Comparison of ENCODE assay signal across 31 cellular contexts in genomic region chr13:44384778-44385177, GRCh38. TPM values are rescaled to one million over a fixed set of nuclear protein-coding genes. Genes with fewer than 3 reads are reported as not detected.
"Had no signal": no experiment of that assay in that cellular context is flagged by ENCODE, and none has a peak within 500 bp of the region (broad histone marks: within the 10 kb centered on the region; RNA-seq: fewer than 3 reads in every experiment).

No MANE protein-coding gene starts in this region.

- H3K9me3 Mint-ChIP-seq: activated B cell treated with CpG ODN at 0.5 μM for 24 hours; activated CD8-positive, alpha-beta T cell treated with anti-CD3 and anti-CD28 coated beads for 36 hours; activated T-cell treated with anti-CD3 and anti-CD28 coated beads, Interleukin-2, amount 50 U/mL, for 4 hours; activated T-helper 17 cell treated with anti-CD3 and anti-CD28 coated beads, Interleukin-2, amount 50 U/mL, for 72 hours; central memory CD8-positive, alpha-beta T cell; dendritic cell treated with granulocyte-macrophage colony-stimulating factor and Interleukin-4, amounts not matched to agents 40 ng/mL and 50 ng/mL, for 4 days; T-helper 2 cell treated with Interferon-gamma antibody and Interleukin-4, amounts not matched to agents 5 μg/mL and 100 μg/mL, for 36 hours had no signal

- H3K27me3 Mint-ChIP-seq: activated B cell treated with CpG ODN at 0.5 μM for 24 hours; activated CD8-positive, alpha-beta T cell treated with anti-CD3 and anti-CD28 coated beads for 36 hours; activated naive CD8-positive, alpha-beta T cell; central memory CD8-positive, alpha-beta T cell had no signal

- H3K4me1 ChIP-seq: esophagus squamous epithelium, gastroesophageal sphincter had no signal

- H3K9me3 ChIP-seq: body of pancreas, esophagus squamous epithelium, gastroesophageal sphincter had no signal

- H3K4me3 Mint-ChIP-seq: activated B cell treated with CpG ODN at 0.5 μM for 24 hours; activated CD8-positive, alpha-beta T cell treated with anti-CD3 and anti-CD28 coated beads for 36 hours; activated naive CD8-positive, alpha-beta T cell; activated T-cell treated with anti-CD3 and anti-CD28 coated beads, Interleukin-2, amount 50 U/mL, for 4 hours; activated T-helper 17 cell treated with anti-CD3 and anti-CD28 coated beads, Interleukin-2, amount 50 U/mL, for 72 hours; central memory CD8-positive, alpha-beta T cell; dendritic cell treated with granulocyte-macrophage colony-stimulating factor and Interleukin-4, amounts not matched to agents 40 ng/mL and 50 ng/mL, for 4 days; T-helper 17 cell; T-helper 2 cell treated with Interferon-gamma antibody and Interleukin-4, amounts not matched to agents 5 μg/mL and 100 μg/mL, for 36 hours had no signal

- H3K27me3 ChIP-seq: body of pancreas, gastroesophageal sphincter had no signal

- ATAC-seq: activated CD4-positive, CD25-positive, alpha-beta regulatory T cell treated with anti-CD3 and anti-CD28 coated beads, Interleukin-2, amount 50 U/mL, for 24 hours; activated CD8-positive, alpha-beta T cell treated with anti-CD3 and anti-CD28 coated beads for 36 hours; activated T-cell treated with anti-CD3 and anti-CD28 coated beads, Interleukin-2, amount 50 U/mL, for 4 hours; activated T-helper 17 cell treated with anti-CD3 and anti-CD28 coated beads, Interleukin-2, amount 50 U/mL, for 72 hours; body of pancreas; gastroesophageal sphincter; T-helper 17 cell had no signal

- H3K36me3 ChIP-seq: esophagus squamous epithelium, WERI-Rb-1 had no signal

- DNase-seq: activated B cell treated with CpG ODN at 0.5 μM for 24 hours; activated CD4-positive, alpha-beta T cell treated with anti-CD3 and anti-CD28 coated beads for 48 hours; activated CD4-positive, alpha-beta T cell treated with anti-CD3 and anti-CD28 coated beads, Interleukin-2, amount 50 U/mL, for 1 hour; activated CD4-positive, alpha-beta T cell treated with anti-CD3 and anti-CD28 coated beads, Interleukin-2, amount 50 U/mL, for 48 hours; activated CD8-positive, alpha-beta memory T cell treated with anti-CD3 and anti-CD28 coated beads for 24 hours; activated CD8-positive, alpha-beta T cell treated with anti-CD3 and anti-CD28 coated beads for 36 hours; activated effector memory CD4-positive, alpha-beta T cell treated with Interleukin-2 at 50 U/mL for 16 hours; activated gamma-delta T cell treated with Interleukin-2 at 50 U/mL for 16 hours; activated naive CD4-positive, alpha-beta T cell treated with anti-CD3 and anti-CD28 coated beads, Interleukin-2, amount 50 U/mL, for 16 hours; activated naive CD4-positive, alpha-beta T cell treated with Interleukin-2 at 50 U/mL for 16 hours; activated T-cell treated with anti-CD3 and anti-CD28 coated beads, Interleukin-2, amount 50 U/mL, for 4 hours; amniotic stem cell; aorta; body of pancreas; effector CD4-positive, alpha-beta T cell; esophagus squamous epithelium; foreskin melanocyte; T-helper 1 cell; T-helper 17 cell; T1000; WERI-Rb-1 had no signal

- H3K4me3 ChIP-seq: body of pancreas, coronary artery, esophagus squamous epithelium, gastroesophageal sphincter had no signal

- H3K27ac ChIP-seq: body of pancreas, coronary artery, epithelial cell of prostate, esophagus squamous epithelium, gastroesophageal sphincter, WERI-Rb-1 had no signal

- H3K27ac Mint-ChIP-seq: activated B cell treated with CpG ODN at 0.5 μM for 24 hours; activated CD8-positive, alpha-beta T cell treated with anti-CD3 and anti-CD28 coated beads for 36 hours; activated naive CD8-positive, alpha-beta T cell; activated T-helper 17 cell treated with anti-CD3 and anti-CD28 coated beads, Interleukin-2, amount 50 U/mL, for 72 hours; dendritic cell treated with granulocyte-macrophage colony-stimulating factor and Interleukin-4, amounts not matched to agents 40 ng/mL and 50 ng/mL, for 4 days; T-helper 17 cell; T-helper 2 cell treated with Interferon-gamma antibody and Interleukin-4, amounts not matched to agents 5 μg/mL and 100 μg/mL, for 36 hours had no signal

- H3K36me3 Mint-ChIP-seq: activated naive CD8-positive, alpha-beta T cell had no signal

- H3K4me1 Mint-ChIP-seq: activated T-helper 17 cell treated with anti-CD3 and anti-CD28 coated beads, Interleukin-2, amount 50 U/mL, for 72 hours; central memory CD8-positive, alpha-beta T cell; T-helper 17 cell had no signal

RNA-seq across cellular contexts. Expression of gene SERP2, which starts 11.2 kb away (rescaled TPM):
- total RNA-seq: activated T-helper 17 cell treated with anti-CD3 and anti-CD28 coated beads, Interleukin-2, amount 50 U/mL, for 72 hours; endothelial cell of umbilical vein; T-helper 17 cell had no signal
